Comparison of ENCODE assay signal across 11 cellular contexts in the genomic region with DNA sequence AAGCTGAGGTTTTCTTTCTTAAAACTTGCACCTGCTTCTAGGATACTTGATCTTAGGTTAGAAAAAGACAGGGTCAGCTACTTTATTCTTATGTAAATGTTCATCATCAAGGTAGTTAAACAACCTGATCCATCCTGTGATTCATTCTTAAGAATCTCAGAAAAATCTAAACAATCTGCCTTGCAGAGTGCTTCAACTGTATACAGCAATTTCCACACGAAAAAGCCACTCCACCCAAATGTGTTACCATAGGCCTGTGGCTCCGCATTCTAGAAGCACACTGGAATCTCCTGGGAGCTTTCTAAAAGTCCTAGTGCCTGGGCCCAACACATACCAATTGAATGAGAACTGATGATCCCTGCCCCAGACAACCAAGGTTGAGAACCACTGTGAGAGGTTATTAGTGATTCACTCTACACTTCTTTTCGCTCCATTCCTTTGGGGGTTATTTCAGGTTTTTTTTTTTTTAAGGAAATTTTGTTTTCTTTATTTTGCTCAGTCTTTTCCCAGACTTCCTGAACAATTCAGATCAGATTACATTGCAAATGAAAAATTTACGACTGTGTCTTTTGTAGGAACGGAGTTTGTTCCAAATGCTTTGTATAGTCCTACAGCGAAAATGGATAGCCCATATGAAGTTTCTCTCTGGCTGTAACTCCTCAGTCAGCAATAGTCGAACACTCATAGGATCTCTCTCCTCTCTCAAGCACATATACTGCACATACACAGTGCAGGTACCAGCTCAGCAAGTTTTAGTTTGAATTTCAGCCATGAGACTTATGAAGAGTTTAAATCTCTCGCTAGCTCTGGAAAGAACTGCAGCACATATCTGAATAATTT. TPM values are rescaled to one million over a fixed set of nuclear protein-coding genes. Genes with fewer than 3 reads are reported as not detected.
DNase-seq lines count a peak whose midpoint lies in the region; ATAC-seq and TF ChIP-seq lines count a peak whose summit lies in the region.
"Had no signal": no experiment of that assay in that cellular context is flagged by ENCODE, and none has a peak within 500 bp of the region (broad histone marks: within the 10 kb centered on the region; RNA-seq: fewer than 3 reads in every experiment).

No MANE protein-coding gene starts in this region.

- no TSS peak for BruUV-seq in A673 (replicated peaks; lab: Mats Ljungman, UMichigan)

- no peaks in the 10 kb centered on the region for H3K9me2 ChIP-seq in hepatocyte (replicated peaks; ENCODE audit: insufficient read depth)

- peak; percentile 41 for DNase-seq in A673 (ENCODE audit: low spot score)
- peak; percentile 84 for DNase-seq in HS-27A (ENCODE audit: low read depth)
- peak; percentile 53 for DNase-seq in astrocyte of the cerebellum (ENCODE audit: low read depth)
- peak; percentile 61 for DNase-seq in kidney epithelial cell (ENCODE audit: low read depth)
- no peak for DNase-seq in hepatocyte (ENCODE audit: low spot score)
- no peak for DNase-seq in GDM1 (lab: John Stamatoyannopoulos, UW)
- no peak for DNase-seq in LoVo (ENCODE audit: low spot score)
- DNase-seq: NCI-H146, posterior cingulate gyrus had no signal

- no peak overlapping the region for H2AFZ ChIP-seq in hepatocyte

- H4K20me1 ChIP-seq in hepatocyte (ENCODE audit: insufficient read depth, poor library complexity, severe bottlenecking), result no peaks in the 10 kb centered on the region

- POLR2A ChIA-PET in A673 (lab: Charles Lee; ENCODE audit: low non-redundant PET), result no interaction called here

- H3K27ac ChIP-seq in A673 (ENCODE audit: low read depth, low read length, poor library complexity, severe bottlenecking) (peak overlapping the region; percentile 4), hepatocyte (no peak overlapping the region)
- H3K27ac ChIP-seq: ascending aorta had no signal

- TF ChIP-seq CTCF in A673 (conservative IDR thresholded peaks at IDR 0.05; ENCODE audit: low read depth, low read length) (no peak), astrocyte of the cerebellum (IDR thresholded peaks at IDR 0.05; ENCODE audit: low read depth, low read length, missing control alignments) (no peak), kidney epithelial cell (IDR thresholded peaks at IDR 0.05; ENCODE audit: insufficient read depth, low read length, poor library complexity, severe bottlenecking) (no peak), hepatocyte (IDR thresholded peaks at IDR 0.05; ENCODE audit: poor library complexity) (no peak)

- H3K27me3 ChIP-seq in A673 (replicated peaks; ENCODE audit: insufficient read depth, low read depth, low read length, poor library complexity) (no peaks in the 10 kb centered on the region), kidney epithelial cell (ENCODE audit: control insufficient read depth, insufficient read depth, low read length) (no peaks in the 10 kb centered on the region), hepatocyte (no peaks in the 10 kb centered on the region)
- H3K27me3 ChIP-seq: ascending aorta had no signal

- H3K36me3 ChIP-seq in A673 (ENCODE audit: insufficient read depth, low read length, poor library complexity, severe bottlenecking), result no peaks in the 10 kb centered on the region
- H3K36me3 ChIP-seq in kidney epithelial cell (ENCODE audit: control insufficient read depth, insufficient read depth, low read length), result no peaks in the 10 kb centered on the region
- H3K36me3 ChIP-seq in hepatocyte (replicated peaks; ENCODE audit: insufficient read depth, low read depth), result no peaks in the 10 kb centered on the region
- H3K36me3 ChIP-seq: ascending aorta had no signal

- H3K4me2 ChIP-seq in hepatocyte, result no peak overlapping the region

- 61% methylated on average over 8 of the region's 8 CpGs for WGBS in hepatocyte (ENCODE audit: low lambda C conversion rate, missing lambda C conversion rate)

- CTCF ChIA-PET in A673 (lab: Charles Lee), result interaction anchor here (1.1 kb wide), 1 partner anchor 21 kb away, joined by 3 read pairs; no protein-coding TSS in a partner anchor

- H3K4me3 ChIP-seq in A673 (ENCODE audit: low read depth, low read length, poor library complexity, severe bottlenecking) (no peak overlapping the region), astrocyte of the cerebellum (ENCODE audit: low read depth, low read length) (no peak overlapping the region), kidney epithelial cell (ENCODE audit: low read depth, low read length) (no peak overlapping the region), hepatocyte (no peak overlapping the region)
- H3K4me3 ChIP-seq: ascending aorta had no signal

- in situ Hi-C loops in astrocyte of the cerebellum (cut with HindIII; ENCODE audit: low sequenced_read_pairs), result no loop called here

- H3K9me3 ChIP-seq in A673 (ENCODE audit: low read depth, low read length, poor library complexity, severe bottlenecking), result no peaks in the 10 kb centered on the region
- H3K9me3 ChIP-seq in hepatocyte (ENCODE audit: low read depth), result no peaks in the 10 kb centered on the region
- H3K9me3 ChIP-seq: ascending aorta had no signal

- H3K4me1 ChIP-seq in A673 (ENCODE audit: insufficient read depth, low read length, poor library complexity, severe bottlenecking), result peaks cover 27% of the 10 kb centered on the region
- peaks cover 6% of the 10 kb centered on the region for H3K4me1 ChIP-seq in hepatocyte (ENCODE audit: insufficient read depth)
- H3K4me1 ChIP-seq: ascending aorta had no signal

- no peak for ATAC-seq in HG03442 (IDR thresholded peaks at IDR 0.05; ENCODE audit: unreplicated experiment)

- intact Hi-C loops in A673 (cut with micrococcal nuclease; ENCODE audit: unreplicated experiment), result no loop called here

- peaks cover 44% of the 10 kb centered on the region for H3K79me2 ChIP-seq in hepatocyte

RNA-seq across cellular contexts. Expression of gene SMYD2, which starts 16.1 kb away (rescaled TPM):
- total RNA-seq in A673 (2021) (24.2 and 25.8 TPM in 2 replicates), kidney epithelial cell (54.7 and 60.7 TPM in 2 replicates), hepatocyte (32.7 and 39.8 TPM in 2 replicates)
- 34.4 and 36.2 TPM in 2 replicates for polyA plus RNA-seq in hepatocyte

Comparison
In these comparisons a context has a peak if more than half of its experiments do, and no peak if none do; other contexts are left out.
1. DNase-seq: peak in A673 (single experiment), HS-27A (single experiment), astrocyte of the cerebellum (single experiment) and kidney epithelial cell (single experiment); none in hepatocyte (single experiment), GDM1 (single experiment) and LoVo (single experiment).